Comparison of ENCODE assay signal across 8 cellular contexts in genomic region chr3:29281265-29282228, GRCh38. TPM values are rescaled to one million over a fixed set of nuclear protein-coding genes. Genes with fewer than 3 reads are reported as not detected.
DNase-seq lines count a peak whose midpoint lies in the region; ATAC-seq and TF ChIP-seq lines count a peak whose summit lies in the region.

No MANE protein-coding gene starts in this region.

- H3K9ac ChIP-seq in ES-I3 (ENCODE audit: low read depth, low read length) = peak overlapping the region; percentile 64

- intact Hi-C loops in breast epithelium (cut with DNase I; ENCODE audit: low total_unique reads) = loop anchor here (5.0 kb wide), 1 partner anchor 476 kb away; no protein-coding TSS in a partner anchor

- H3K27ac ChIP-seq in breast epithelium (peak overlapping the region; percentile 88 to 94), substantia nigra (ENCODE audit: low read depth, low read length, poor library complexity, severe bottlenecking) (peak overlapping the region; percentile 35)

- TF ChIP-seq RAD21 in Ishikawa (IDR thresholded peaks at IDR 0.05; ENCODE audit: low read depth) = no peak

- ATAC-seq in GM21526 (IDR thresholded peaks at IDR 0.05; ENCODE audit: low FRiP score, unreplicated experiment) = peak; percentile 52

- no peak for TF ChIP-seq POLR2A in breast epithelium (IDR thresholded peaks at IDR 0.05)

- peaks cover 12% of the 10 kb centered on the region; the same call in 1 of the 2 replicates for H3K4me1 ChIP-seq in ES-I3 (ENCODE audit: insufficient read depth, low read length)
- no peaks in the 10 kb centered on the region for H3K4me1 ChIP-seq in breast epithelium

- peak overlapping the region; percentile 61 to 81 (median 65) for H3K4me3 ChIP-seq in breast epithelium

- H3K36me3 ChIP-seq in ES-I3 (ENCODE audit: insufficient read depth, low read length) (no peaks in the 10 kb centered on the region), breast epithelium (no peaks in the 10 kb centered on the region)

- peak; percentile 49; the same call in 1 of the 2 replicates for TF ChIP-seq EP300 in Ishikawa (IDR thresholded peaks at IDR 0.05; ENCODE audit: borderline replicate concordance)

- H3K27me3 ChIP-seq in breast epithelium = no peaks in the 10 kb centered on the region

- TF ChIP-seq CTCF in breast epithelium (IDR thresholded peaks at IDR 0.05) = no peak

- H3K9me3 ChIP-seq in ES-I3 (ENCODE audit: control insufficient read depth, insufficient read depth, low read length) (no peaks in the 10 kb centered on the region), breast epithelium (no peaks in the 10 kb centered on the region)

- DNase-seq in breast epithelium (ENCODE audit: low spot score in 2 of 2) (no peak), left kidney (ENCODE audit: low read depth, low spot score) (peak; percentile 84), substantia nigra (lab: John Stamatoyannopoulos, UW) (no peak), COR-L47 (lab: John Stamatoyannopoulos, UW) (no peak)
- DNase-seq in stimulated activated CD4-positive, alpha-beta T cell treated with anti-CD3 and anti-CD28 coated beads, Interleukin-4, amount 100 ng/mL, for 4 hours = no peak

TF ChIP-seq in Ishikawa, 13 proteins besides CTCF, POLR2A, EP300 and RAD21:
- peak; percentile 8; the same call in 1 of the 2 replicates for TF ChIP-seq CEBPB (IDR thresholded peaks at IDR 0.05)
- peak; percentile 23; the same call in 1 of the 2 replicates for TF ChIP-seq NFIC (IDR thresholded peaks at IDR 0.05)
- TF ChIP-seq CREB1 (IDR thresholded peaks at IDR 0.05; ENCODE audit: low read depth) = no peak
- TF ChIP-seq TCF12 (IDR thresholded peaks at IDR 0.05; ENCODE audit: low read depth) = peak; percentile 51; the same call in 1 of the 2 replicates
- 0 out of 2 replicates have a peak, but pooled peaks have one; percentile 32 for TF ChIP-seq TEAD4 (IDR thresholded peaks at IDR 0.05)

RNA-seq across cellular contexts. Expression of gene RBMS3, which starts 0.7 kb away (rescaled TPM):
- total RNA-seq in breast epithelium = 100 to 1,000 TPM in 2 of 3 donors, 10 to 100 TPM in 1; 48.4 to 117 (median 103) TPM
